ENCODE assay signal across 14 cellular contexts in genomic region chr6:44454198-44454597, GRCh38.
DNase-seq lines count a peak whose midpoint lies in the region; ATAC-seq, FAIRE-seq and TF ChIP-seq lines count a peak whose summit lies in the region.
"Had no signal": no experiment of that assay in that cellular context is flagged by ENCODE, and none has a peak within 500 bp of the region (broad histone marks: within the 10 kb centered on the region; RNA-seq: fewer than 3 reads in every experiment).

No MANE protein-coding gene starts in this region.

- no peaks in the 10 kb centered on the region for H3K79me2 ChIP-seq in keratinocyte (ENCODE audit: control insufficient read depth, insufficient read depth, low read length)

- H3K27me3 Mint-ChIP-seq in activated naive CD4-positive, alpha-beta T cell treated with anti-CD3 and anti-CD28 coated beads, Interleukin-2, amount 50 U/mL, for 24 hours, result no peaks in the 10 kb centered on the region
- peaks cover 18% of the 10 kb centered on the region for H3K27me3 Mint-ChIP-seq in T-helper 17 cell

- H3K4me1 Mint-ChIP-seq in activated naive CD4-positive, alpha-beta T cell treated with anti-CD3 and anti-CD28 coated beads, Interleukin-2, amount 50 U/mL, for 24 hours, result peaks cover 5% of the 10 kb centered on the region
- peaks cover 11% of the 10 kb centered on the region for H3K4me1 Mint-ChIP-seq in T-helper 17 cell

- no peak overlapping the region for H3K4me2 ChIP-seq in keratinocyte (ENCODE audit: control insufficient read depth, extremely low read depth, insufficient read depth, low read depth, low read length)

- peak overlapping the region; percentile 19 for H3K27ac Mint-ChIP-seq in activated naive CD4-positive, alpha-beta T cell treated with anti-CD3 and anti-CD28 coated beads, Interleukin-2, amount 50 U/mL, for 24 hours
- peak overlapping the region; percentile 73 for H3K27ac Mint-ChIP-seq in T-helper 17 cell

- H3K36me3 ChIP-seq in keratinocyte (ENCODE audit: control insufficient read depth in 2 of 2, extremely low read depth in 1 of 2, insufficient read depth in 2 of 2, low read length in 2 of 2) (peaks cover 0 to 10% of the 10 kb centered on the region in 2 experiments), kidney (ENCODE audit: control insufficient read depth in 1 of 2, insufficient read depth in 2 of 2, low read length in 2 of 2) (no peaks in the 10 kb centered on the region)

- H3K9ac ChIP-seq in keratinocyte (ENCODE audit: control insufficient read depth, extremely low read depth, insufficient read depth, low read length) (no peak overlapping the region), kidney (ENCODE audit: low read length in 2 of 2) (no peak overlapping the region)

- TF ChIP-seq CTCF in keratinocyte (optimal IDR thresholded peaks at IDR 0.05 in 1 of 3, IDR thresholded peaks at IDR 0.05 in 1 of 3, conservative IDR thresholded peaks at IDR 0.05 in 1 of 3; ENCODE audit: extremely low read depth in 1 of 3, insufficient read depth in 2 of 3, low read length in 3 of 3), result no peak
- no peak for TF ChIP-seq CTCF in kidney (IDR thresholded peaks at IDR 0.05; ENCODE audit: borderline replicate concordance, extremely low read depth, insufficient read depth)

- H3K9me3 Mint-ChIP-seq in activated naive CD4-positive, alpha-beta T cell treated with anti-CD3 and anti-CD28 coated beads, Interleukin-2, amount 50 U/mL, for 24 hours, result no peaks in the 10 kb centered on the region

- DNase-seq in activated naive CD4-positive, alpha-beta T cell treated with anti-CD3 and anti-CD28 coated beads, Interleukin-2, amount 50 U/mL, for 16 hours, result no peak
- DNase-seq in HT1080 (ENCODE audit: low read depth) (peak; percentile 20), T-helper 17 cell (no peak), keratinocyte (ENCODE audit: low read depth, low spot score) (no peak), kidney (no peak)
- DNase-seq: GOT3; NCI-H187; NCI-H446 treated with DMSO at 0.1 percent for 48 hours; NK-92 treated with Interleukin-12 subunit alpha and Interleukin-12 subunit beta, amount 100 ng/mL, for 24 hours; OCI-M1; RPMI8226 had no signal

- H3K27me3 ChIP-seq in keratinocyte (ENCODE audit: control insufficient read depth, extremely low read depth, insufficient read depth, low read length), result peaks cover 6% of the 10 kb centered on the region

- ATAC-seq in T-helper 17 cell (no peak), HG03025 (IDR thresholded peaks at IDR 0.05; ENCODE audit: low FRiP score, unreplicated experiment) (no peak)

- H3K4me3 ChIP-seq in keratinocyte (ENCODE audit: control insufficient read depth in 2 of 3, extremely low read depth in 1 of 3, insufficient read depth in 2 of 3, low read depth in 1 of 3, low read length in 3 of 3) (no peak overlapping the region), kidney (ENCODE audit: low read length in 2 of 2) (no peak overlapping the region)

- H4K20me1 ChIP-seq in keratinocyte (ENCODE audit: control insufficient read depth, extremely low read depth, insufficient read depth, low read length), result no peaks in the 10 kb centered on the region

- H2AFZ ChIP-seq in keratinocyte (ENCODE audit: control insufficient read depth, low read length), result no peak overlapping the region

- dilution Hi-C loops in keratinocyte (cut with MboI; ENCODE audit: extremely low pct_ligation_motif_present, low sequenced_read_pairs), result no loop called here

- no peak for FAIRE-seq in keratinocyte (lab: Jason Lieb, UNC)
- no peak for FAIRE-seq in kidney (lab: Jason Lieb, UNC)

- no peaks in the 10 kb centered on the region for H3K36me3 Mint-ChIP-seq in activated naive CD4-positive, alpha-beta T cell treated with anti-CD3 and anti-CD28 coated beads, Interleukin-2, amount 50 U/mL, for 24 hours
- no peaks in the 10 kb centered on the region for H3K36me3 Mint-ChIP-seq in T-helper 17 cell (ENCODE audit: low read depth)

- no peaks in the 10 kb centered on the region for H3K9me1 ChIP-seq in keratinocyte (ENCODE audit: control insufficient read depth, extremely low read depth, insufficient read depth, low read length)

- H3K4me1 ChIP-seq in keratinocyte (ENCODE audit: control insufficient read depth, extremely low read depth, insufficient read depth, low read length) (peaks cover 29% of the 10 kb centered on the region), kidney (ENCODE audit: control insufficient read depth in 1 of 2, insufficient read depth in 1 of 2, low read depth in 1 of 2, low read length in 2 of 2) (peaks cover 0 to 2% of the 10 kb centered on the region in 2 donors)

- H3K9me3 ChIP-seq in T-helper 17 cell (ENCODE audit: control insufficient read depth, low read length, poor library complexity, severe bottlenecking) (no peaks in the 10 kb centered on the region), keratinocyte (ENCODE audit: control insufficient read depth, low read depth, low read length) (no peaks in the 10 kb centered on the region), kidney (ENCODE audit: control insufficient read depth in 1 of 2, low read length in 2 of 2) (no peaks in the 10 kb centered on the region)

- intact Hi-C loops in kidney (cut with DNase I), result no loop called here

- H3K27ac ChIP-seq in keratinocyte (ENCODE audit: control insufficient read depth, insufficient read depth, low read length) (peak overlapping the region; percentile 36), kidney (ENCODE audit: low read depth in 2 of 2, low read length in 2 of 2) (no peak overlapping the region)
- H3K27ac ChIP-seq: C4-2B had no signal

- no peak overlapping the region for H3K4me3 Mint-ChIP-seq in activated naive CD4-positive, alpha-beta T cell treated with anti-CD3 and anti-CD28 coated beads, Interleukin-2, amount 50 U/mL, for 24 hours
- no peak overlapping the region for H3K4me3 Mint-ChIP-seq in T-helper 17 cell
